In the genomic region with DNA sequence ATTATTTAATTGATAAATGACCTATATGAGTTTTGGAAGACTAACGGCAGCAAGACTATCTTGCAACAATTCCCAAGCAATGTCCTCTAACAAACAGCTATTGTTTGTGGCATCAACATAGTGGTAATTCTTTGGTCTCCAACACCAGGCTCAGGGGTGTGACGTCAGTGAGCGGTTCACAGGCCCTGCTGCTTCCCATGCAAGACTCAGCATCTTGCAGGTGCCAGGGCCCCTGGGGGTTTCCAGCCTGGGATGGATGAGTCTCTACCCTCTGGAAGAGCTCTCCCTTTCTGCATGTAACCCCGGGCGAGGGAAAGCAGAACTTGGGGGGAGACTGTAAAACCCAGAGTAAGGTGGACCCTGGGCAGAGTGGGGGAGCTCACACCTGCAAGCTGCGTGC, we compare ENCODE assay signal across 19 cellular contexts.
A peak's percentile ranks its signal among the peaks of the same experiment; 100 is the strongest.
DNase-seq lines count a peak whose midpoint lies in the region; ATAC-seq, FAIRE-seq and TF ChIP-seq lines count a peak whose summit lies in the region.
"Had no signal": no experiment of that assay in that cellular context is flagged by ENCODE, and none has a peak within 500 bp of the region (broad histone marks: within the 10 kb centered on the region; RNA-seq: fewer than 3 reads in every experiment).

No MANE protein-coding gene starts in this region.

- no peak overlapping the region for H3K9ac ChIP-seq in H1 (replicated peaks in 1 of 4; ENCODE audit: extremely low read depth in 1 of 4, low read depth in 3 of 4, low read length in 3 of 4)

- no peak overlapping the region for H3K4me3 ChIP-seq in H7 (ENCODE audit: insufficient read depth, low read depth, low read length)
- H3K4me3 ChIP-seq in H1 (ENCODE audit: extremely low read depth in 1 of 4, insufficient read depth in 2 of 4, low read depth in 3 of 4, low read length in 4 of 4) = no peak overlapping the region; a peak in 1 of 8 replicates
- no peak overlapping the region for H3K4me3 ChIP-seq in osteoblast (ENCODE audit: insufficient read depth, low read length)
- H3K4me3 ChIP-seq: Peyer's patch had no signal

- TF ChIP-seq CTCF in H1 (IDR thresholded peaks at IDR 0.05; ENCODE audit: control extremely low read depth in 1 of 3, insufficient read depth in 1 of 3, low read depth in 1 of 3, low read length in 3 of 3) (no peak), osteoblast (IDR thresholded peaks at IDR 0.05; ENCODE audit: extremely low read depth, low read depth, low read length) (no peak)

- FAIRE-seq in H1 (lab: Jason Lieb, UNC) = no peak
- FAIRE-seq: GM12892 had no signal

- no peak for TF ChIP-seq POLR2A in H1 (IDR thresholded peaks at IDR 0.05; ENCODE audit: control extremely low read depth in 1 of 2, low read depth in 2 of 2, low read length in 2 of 2)

- H3K36me3 ChIP-seq in H7 (replicated peaks; ENCODE audit: control insufficient read depth, insufficient read depth, low read length) = no peaks in the 10 kb centered on the region
- H3K36me3 ChIP-seq in H1 (ENCODE audit: control insufficient read depth in 2 of 4, insufficient read depth in 4 of 4, low read length in 3 of 4) = no peaks in the 10 kb centered on the region
- H3K36me3 ChIP-seq in osteoblast (ENCODE audit: insufficient read depth, low read length) = no peaks in the 10 kb centered on the region
- H3K36me3 ChIP-seq: BE2C, Peyer's patch had no signal

- H4K5ac ChIP-seq in H1 (ENCODE audit: insufficient read length, low read depth, low read length) = no peak overlapping the region

- POLR2A ChIA-PET in H1 (lab: Charles Lee; ENCODE audit: partially characterized antibody) = interaction anchor here (1.1 to 1.6 kb wide), 2 partner anchors 11 to 14 kb away, joined by 3 to 5 read pairs; no protein-coding TSS in a partner anchor

- no peak overlapping the region for H3K14ac ChIP-seq in H1 (ENCODE audit: insufficient read length)

- H2BK12ac ChIP-seq in H1 (ENCODE audit: low read depth, low read length) = no peak overlapping the region

- 84% methylated on average over 6 of the region's 6 CpGs; no CpG with 5 or more reads in 1 of the 2 experiments for WGBS in H1 (ENCODE audit: extremely low coverage in 1 of 2, insufficient coverage in 1 of 2, insufficient read length in 1 of 2, insufficient replicate concordance in 2 of 2, low coverage in 1 of 2, low lambda C conversion rate in 2 of 2, missing lambda C conversion rate in 1 of 2), 2 experiments

- no peak overlapping the region for H4K8ac ChIP-seq in H1 (ENCODE audit: extremely low read depth, insufficient read depth, low read length)

- TF ChIP-seq EP300 in H1 (IDR thresholded peaks at IDR 0.05; ENCODE audit: borderline replicate concordance in 1 of 2, low read depth in 2 of 2, low read length in 2 of 2) = no peak

- no peak overlapping the region for H3K4ac ChIP-seq in H1 (replicated peaks; ENCODE audit: insufficient read length, low read depth, low read length)

- no peak overlapping the region for H2BK120ac ChIP-seq in H1 (replicated peaks; ENCODE audit: low read depth, low read length)

- DNase-seq in H7 (peak; percentile 54), H1 (ENCODE audit: low read depth in 1 of 2, low spot score in 2 of 2) (no peak), left lobe of liver (ENCODE audit: low spot score) (peak; percentile 19), pons (ENCODE audit: low spot score) (peak; percentile 89), osteoblast (ENCODE audit: insufficient read length, low spot score, missing footprints) (no peak), AG08395 (ENCODE audit: low spot score) (no peak)
- DNase-seq: BE2C; CD4-positive, alpha-beta memory T cell; DMS79 treated with DMSO at 0.1 percent for 48 hours; GDM1; GOT3; Karpas-422; MM.1S; NCI-H1930; NCI-H510A; Peyer's patch; Right ventricle myocardium superior had no signal

- ATAC-seq in left lobe of liver (no peak), HG02981 (IDR thresholded peaks at IDR 0.05; ENCODE audit: unreplicated experiment) (no peak)

- H2BK20ac ChIP-seq in H1 (ENCODE audit: low read length) = no peak overlapping the region

- no peak overlapping the region for H3K56ac ChIP-seq in H1 (replicated peaks; ENCODE audit: insufficient read length, low read depth, low read length)

- H3K79me2 ChIP-seq in H1 (ENCODE audit: control insufficient read depth in 1 of 2, insufficient read depth in 2 of 2, low read length in 2 of 2) (no peaks in the 10 kb centered on the region), osteoblast (ENCODE audit: insufficient read depth, low read length) (no peaks in the 10 kb centered on the region)

- no peaks in the 10 kb centered on the region for H3K79me1 ChIP-seq in H1 (ENCODE audit: low read depth, low read length)

- peaks cover 11% of the 10 kb centered on the region; the same call in 1 of the 2 replicates for H3K23me2 ChIP-seq in H1 (ENCODE audit: low read depth, low read length)

- H3K27me3 ChIP-seq in H7 (ENCODE audit: control insufficient read depth, insufficient read depth, low read length) (peaks cover 20% of the 10 kb centered on the region), H1 (replicated peaks in 1 of 4; ENCODE audit: control insufficient read depth in 3 of 4, extremely low read depth in 1 of 4, insufficient read depth in 3 of 4, low read length in 3 of 4) (peaks cover 0 to 25% (median 19%) of the 10 kb centered on the region in 4 experiments; a peak in 6 of 7 replicates), osteoblast (ENCODE audit: insufficient read depth, low read length) (no peaks in the 10 kb centered on the region)
- H3K27me3 ChIP-seq: Peyer's patch had no signal

- peak overlapping the region; percentile 71; the same call in 1 of the 2 replicates for H3K18ac ChIP-seq in H1 (ENCODE audit: extremely low read depth, low read length)

- H3K23ac ChIP-seq in H1 (ENCODE audit: insufficient read length) = no peak overlapping the region

- CTCF ChIA-PET in H1 (lab: Charles Lee; ENCODE audit: partially characterized antibody) = interaction anchor here (0.8 to 4.5 kb wide), 8 partner anchors 8 to 39 kb away, joined by 3 to 28 read pairs (median 6); no protein-coding TSS in a partner anchor

- peaks cover 3 to 5% of the 10 kb centered on the region in 2 experiments; a peak in 1 of 4 replicates for H3K9me3 ChIP-seq in H1 (ENCODE audit: insufficient read depth in 2 of 2, low read depth in 1 of 2, low read length in 1 of 2)
- no peaks in the 10 kb centered on the region for H3K9me3 ChIP-seq in osteoblast (ENCODE audit: low read depth, low read length)
- H3K9me3 ChIP-seq: BE2C, Peyer's patch had no signal

- H2BK5ac ChIP-seq in H1 (ENCODE audit: low read depth, low read length) = no peak overlapping the region

- no peak overlapping the region for H3K27ac ChIP-seq in H1 (ENCODE audit: low read depth, low read length)
- H3K27ac ChIP-seq in osteoblast (ENCODE audit: low read depth, low read length) = no peak overlapping the region
- H3K27ac ChIP-seq: Peyer's patch had no signal

- H3K4me2 ChIP-seq in H1 (ENCODE audit: insufficient read depth in 1 of 2, low read depth in 2 of 2, low read length in 2 of 2) (peak overlapping the region; percentile 86 to 88), osteoblast (ENCODE audit: insufficient read depth, low read length) (no peak overlapping the region)

- TF ChIP-seq RAD21 in H1 (IDR thresholded peaks at IDR 0.05 in 1 of 2, conservative IDR thresholded peaks at IDR 0.05 in 1 of 2; ENCODE audit: low read depth in 2 of 2, low read length in 2 of 2) = no peak

- H2AFZ ChIP-seq in H1 (ENCODE audit: low read length) (no peak overlapping the region), osteoblast (ENCODE audit: low read length) (no peak overlapping the region)

- no peak overlapping the region for H2BK15ac ChIP-seq in H1 (ENCODE audit: low read length)

- H4K20me1 ChIP-seq in H1 (replicated peaks in 1 of 2; ENCODE audit: control insufficient read depth in 1 of 2, insufficient read depth in 2 of 2, low read length in 2 of 2) (no peaks in the 10 kb centered on the region), osteoblast (ENCODE audit: insufficient read depth, low read length) (no peaks in the 10 kb centered on the region)

- H4K91ac ChIP-seq in H1 (replicated peaks; ENCODE audit: insufficient read length, low read length) = no peak overlapping the region

- no peak overlapping the region for H2AK5ac ChIP-seq in H1 (ENCODE audit: low read depth, low read length)

- H3K4me1 ChIP-seq in H1 (replicated peaks in 1 of 4; ENCODE audit: control insufficient read depth in 3 of 4, insufficient read depth in 4 of 4, low read length in 3 of 4) = peaks cover 0 to 7% (median 3%) of the 10 kb centered on the region in 4 experiments; a peak in 4 of 7 replicates
- no peaks in the 10 kb centered on the region for H3K4me1 ChIP-seq in osteoblast (ENCODE audit: insufficient read depth, low read length)
- H3K4me1 ChIP-seq: BE2C, Peyer's patch had no signal

TF ChIP-seq in H1, 55 proteins besides CTCF, POLR2A, EP300 and RAD21 (continues in another document):
- TF ChIP-seq GABPA (IDR thresholded peaks at IDR 0.05; ENCODE audit: borderline replicate concordance, insufficient read depth, low read length) (no peak), KDM5A (IDR thresholded peaks at IDR 0.05; ENCODE audit: low read length) (no peak), CHD1 (IDR thresholded peaks at IDR 0.05; ENCODE audit: low read depth, low read length) (no peak), JUND (IDR thresholded peaks at IDR 0.05; ENCODE audit: low read length) (no peak), POU5F1 (IDR thresholded peaks at IDR 0.05; ENCODE audit: low read depth, low read length) (no peak), POLR2AphosphoS5 (IDR thresholded peaks at IDR 0.05; ENCODE audit: low read depth, low read length) (no peak), GTF2F1 (IDR thresholded peaks at IDR 0.05; ENCODE audit: borderline replicate concordance, low read depth, low read length) (no peak), HDAC6 (IDR thresholded peaks at IDR 0.05; ENCODE audit: low read depth, low read length) (no peak), SP2 (IDR thresholded peaks at IDR 0.05; ENCODE audit: low read length) (no peak), RNF2 (IDR thresholded peaks at IDR 0.05; ENCODE audit: borderline replicate concordance, low read depth, low read length, missing control alignments, poor library complexity, severe bottlenecking) (no peak), EZH2 (IDR thresholded peaks at IDR 0.05; ENCODE audit: low read depth, low read length, severe bottlenecking) (no peak), YY1 (IDR thresholded peaks at IDR 0.05; ENCODE audit: low read depth, low read length) (no peak), CREB1 (IDR thresholded peaks at IDR 0.05) (no peak), CBX8 (IDR thresholded peaks at IDR 0.05; ENCODE audit: borderline replicate concordance, low read depth, low read length) (no peak)
- TF ChIP-seq, protein P1, sequence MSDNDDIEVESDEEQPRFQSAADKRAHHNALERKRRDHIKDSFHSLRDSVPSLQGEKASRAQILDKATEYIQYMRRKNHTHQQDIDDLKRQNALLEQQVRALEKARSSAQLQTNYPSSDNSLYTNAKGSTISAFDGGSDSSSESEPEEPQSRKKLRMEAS (IDR thresholded peaks at IDR 0.05) = no peak

Comparison
In these comparisons a context has a peak if more than half of its experiments do, and no peak if none do; other contexts are left out.
1. DNase-seq: peak in H7 (single experiment), left lobe of liver (single experiment) and pons (single experiment); none in H1 (0 of 2), osteoblast (single experiment) and AG08395 (single experiment).